ENCODE assay signal across 25 cellular contexts in genomic region chr17:1452836-1453235, GRCh38. TPM values are rescaled to one million over a fixed set of nuclear protein-coding genes. Genes with fewer than 3 reads are reported as not detected.
DNase-seq lines count a peak whose midpoint lies in the region; ATAC-seq and TF ChIP-seq lines count a peak whose summit lies in the region.
"Had no signal": no experiment of that assay in that cellular context is flagged by ENCODE, and none has a peak within 500 bp of the region (broad histone marks: within the 10 kb centered on the region; RNA-seq: fewer than 3 reads in every experiment).

No MANE protein-coding gene starts in this region.

- no peak for TF ChIP-seq RAD21 in IMR-90 (IDR thresholded peaks at IDR 0.05; ENCODE audit: low read length)

- dilution Hi-C loops in IMR-90 (cut with HindIII; ENCODE audit: low sequenced_read_pairs, unreplicated experiment), result no loop called here

- no CpG with 5 or more reads among the region's 5 CpGs for WGBS in IMR-90 (ENCODE audit: extremely low coverage in 2 of 2, insufficient read length in 1 of 2), 2 experiments
- WGBS in testis, 2 donors, result 39 to 51% methylated on average over 5 of the region's 5 CpGs
- 45 to 53% methylated on average over 5 of the region's 5 CpGs for WGBS in body of pancreas, 2 donors

- no peaks in the 10 kb centered on the region for H3K9me3 Mint-ChIP-seq in activated T-helper 17 cell treated with anti-CD3 and anti-CD28 coated beads, Interleukin-2, amount 50 U/mL, for 72 hours
- no peaks in the 10 kb centered on the region for H3K9me3 Mint-ChIP-seq in natural killer cell
- H3K9me3 Mint-ChIP-seq: activated CD8-positive, alpha-beta T cell treated with anti-CD3 and anti-CD28 coated beads for 36 hours; activated naive CD4-positive, alpha-beta T cell treated with anti-CD3 and anti-CD28 coated beads for 36 hours had no signal

- TF ChIP-seq POLR2A in IMR-90 (IDR thresholded peaks at IDR 0.05; ENCODE audit: low read depth, low read length) (no peak), testis (IDR thresholded peaks at IDR 0.05) (no peak), body of pancreas (IDR thresholded peaks at IDR 0.05) (no peak)

- POLR2A ChIA-PET in IMR-90 (lab: Charles Lee; ENCODE audit: unreplicated experiment), result interaction anchor here (1.0 kb wide), 1 partner anchor 91 kb away, joined by 3 read pairs; no protein-coding TSS in a partner anchor

- CTCF ChIA-PET in IMR-90 (lab: Yijun Ruan, JAX), result no interaction called here

- H2BK5ac ChIP-seq in IMR-90 (ENCODE audit: low read depth, low read length, poor library complexity, severe bottlenecking), result no peak overlapping the region

- BruUV-seq in IMR-90 (replicated peaks; lab: Mats Ljungman, UMichigan), result no TSS peak

- no peak overlapping the region for H2BK15ac ChIP-seq in IMR-90 (ENCODE audit: low read depth, low read length)

- no peak overlapping the region for H2BK20ac ChIP-seq in IMR-90 (ENCODE audit: low read depth, low read length)

- H3K4me3 Mint-ChIP-seq in activated T-helper 17 cell treated with anti-CD3 and anti-CD28 coated beads, Interleukin-2, amount 50 U/mL, for 72 hours, result peak overlapping the region; percentile 92
- no peak overlapping the region for H3K4me3 Mint-ChIP-seq in natural killer cell

- intact Hi-C loops in IMR-90 (cut with micrococcal nuclease) (no loop called here), natural killer cell (cut with micrococcal nuclease) (no loop called here), testis (cut with DNase I; ENCODE audit: low total_unique reads) (loop anchor here (10.0 kb wide), 1 partner anchor 48 kb away; the partner anchor contains the start of gene YWHAE), body of pancreas (cut with DNase I) (no loop called here)

- peaks cover 60% of the 10 kb centered on the region for H3K36me3 Mint-ChIP-seq in activated T-helper 17 cell treated with anti-CD3 and anti-CD28 coated beads, Interleukin-2, amount 50 U/mL, for 72 hours (ENCODE audit: low read depth)
- no peaks in the 10 kb centered on the region for H3K36me3 Mint-ChIP-seq in natural killer cell

- H3K56ac ChIP-seq in IMR-90 (ENCODE audit: extremely low read depth, insufficient read depth, low read length), result no peak overlapping the region

- in situ Hi-C loops in IMR-90 (cut with MboI; ENCODE audit: low sequenced_read_pairs), result no loop called here

- H3K27ac Mint-ChIP-seq in activated T-helper 17 cell treated with anti-CD3 and anti-CD28 coated beads, Interleukin-2, amount 50 U/mL, for 72 hours, result peak overlapping the region; percentile 65
- peak overlapping the region; percentile 9 to 27 for H3K27ac Mint-ChIP-seq in natural killer cell
- H3K27ac Mint-ChIP-seq: activated CD8-positive, alpha-beta T cell treated with anti-CD3 and anti-CD28 coated beads for 36 hours; activated naive CD4-positive, alpha-beta T cell treated with anti-CD3 and anti-CD28 coated beads for 36 hours had no signal

- H2AFZ ChIP-seq in IMR-90 (replicated peaks; ENCODE audit: low read length, poor library complexity), result no peak overlapping the region

- H3K4ac ChIP-seq in IMR-90 (ENCODE audit: low read depth, low read length), result no peak overlapping the region

- no peak overlapping the region for H3K18ac ChIP-seq in IMR-90 (ENCODE audit: low read depth, low read length)

- H3K23ac ChIP-seq in IMR-90 (ENCODE audit: low read depth, low read length), result peak overlapping the region; percentile 53; the same call in 1 of the 2 replicates

- ATAC-seq in IMR-90 (ENCODE audit: low read depth), result no peak
- no peak for ATAC-seq in activated T-helper 17 cell treated with anti-CD3 and anti-CD28 coated beads, Interleukin-2, amount 50 U/mL, for 72 hours (replicated peaks)
- ATAC-seq in natural killer cell, result no peak
- ATAC-seq in body of pancreas, result no peak
- ATAC-seq in HG03175 (IDR thresholded peaks at IDR 0.05; ENCODE audit: unreplicated experiment), result no peak
- ATAC-seq: activated CD8-positive, alpha-beta T cell treated with anti-CD3 and anti-CD28 coated beads for 36 hours; lower lobe of right lung; sciatic nerve; SK-N-SH treated with all-trans-retinoic acid at 6 μM for 48 hours had no signal

- H4K5ac ChIP-seq in IMR-90 (ENCODE audit: low read depth, low read length), result no peak overlapping the region

- H3K4me1 ChIP-seq in IMR-90 (ENCODE audit: control insufficient read depth, insufficient read depth, low read length) (peaks cover 7% of the 10 kb centered on the region), testis (peaks cover 30% of the 10 kb centered on the region), body of pancreas (peaks cover 46% of the 10 kb centered on the region)

- H3K9me1 ChIP-seq in IMR-90 (ENCODE audit: insufficient read depth, low read length), result peaks cover 27% of the 10 kb centered on the region

- H3K27ac ChIP-seq in IMR-90 (ENCODE audit: insufficient read depth, low read length) (no peak overlapping the region), testis (no peak overlapping the region), body of pancreas (peak overlapping the region in 1 of 4 donors; percentile 5)
- H3K27ac ChIP-seq: lower lobe of right lung had no signal

- H3K36me3 ChIP-seq in IMR-90 (ENCODE audit: control insufficient read depth, insufficient read depth, low read length) (peaks cover 10% of the 10 kb centered on the region), testis (ENCODE audit: low read depth, missing control alignments) (no peaks in the 10 kb centered on the region), body of pancreas (replicated peaks in 1 of 2; ENCODE audit: insufficient read depth in 1 of 2, low read depth in 2 of 2) (no peaks in the 10 kb centered on the region)
- H3K36me3 ChIP-seq: ascending aorta had no signal

- H3K9me3 ChIP-seq in IMR-90 (ENCODE audit: control insufficient read depth, insufficient read depth, low read length), result no peaks in the 10 kb centered on the region
- no peaks in the 10 kb centered on the region for H3K9me3 ChIP-seq in testis
- H3K9me3 ChIP-seq in body of pancreas, result no peaks in the 10 kb centered on the region
- H3K9me3 ChIP-seq: ascending aorta, lower lobe of right lung had no signal

- peaks cover 76% of the 10 kb centered on the region for H4K20me1 ChIP-seq in IMR-90 (ENCODE audit: insufficient read depth, low read length)

- peaks cover 30% of the 10 kb centered on the region for H3K4me1 Mint-ChIP-seq in activated T-helper 17 cell treated with anti-CD3 and anti-CD28 coated beads, Interleukin-2, amount 50 U/mL, for 72 hours
- H3K4me1 Mint-ChIP-seq in natural killer cell, result peaks cover 33 to 47% of the 10 kb centered on the region in 2 donors

- H3K27me3 ChIP-seq in IMR-90 (ENCODE audit: control insufficient read depth, insufficient read depth, low read length) (no peaks in the 10 kb centered on the region), testis (no peaks in the 10 kb centered on the region), body of pancreas (no peaks in the 10 kb centered on the region)
- H3K27me3 ChIP-seq: ascending aorta had no signal

- TF ChIP-seq CTCF in IMR-90 (conservative IDR thresholded peaks at IDR 0.05; ENCODE audit: low read depth, low read length) (no peak), natural killer cell (IDR thresholded peaks at IDR 0.05) (no peak), testis (IDR thresholded peaks at IDR 0.05) (no peak), body of pancreas (IDR thresholded peaks at IDR 0.05) (no peak)

- no peak overlapping the region for H4K8ac ChIP-seq in IMR-90 (ENCODE audit: low read depth in 2 of 2, low read length in 2 of 2)

- no peak overlapping the region for H3K4me2 ChIP-seq in IMR-90 (ENCODE audit: low read depth, low read length)

- H3K27me3 Mint-ChIP-seq in activated T-helper 17 cell treated with anti-CD3 and anti-CD28 coated beads, Interleukin-2, amount 50 U/mL, for 72 hours, result no peaks in the 10 kb centered on the region
- H3K27me3 Mint-ChIP-seq in natural killer cell (ENCODE audit: low read depth in 2 of 2), result peaks cover 5 to 6% of the 10 kb centered on the region in 2 donors

- H3K79me1 ChIP-seq in IMR-90 (ENCODE audit: low read depth in 1 of 2, low read length in 2 of 2), result peaks cover 0 to 52% of the 10 kb centered on the region in 2 experiments; a peak in 2 of 4 replicates

- H2AK9ac ChIP-seq in IMR-90 (replicated peaks; ENCODE audit: low read depth, low read length, poor library complexity), result no peak overlapping the region

- H3K4me3 ChIP-seq in IMR-90 (ENCODE audit: insufficient read depth, low read depth, low read length) (no peak overlapping the region), testis (no peak overlapping the region), body of pancreas (no peak overlapping the region)
- H3K4me3 ChIP-seq: ascending aorta, lower lobe of right lung had no signal

- no peak overlapping the region for H3K9ac ChIP-seq in IMR-90 (ENCODE audit: low read depth, low read length)

- no peak for DNase-seq in IMR-90
- no peak for DNase-seq in natural killer cell
- DNase-seq in testis, result peak; percentile 64
- no peak for DNase-seq in body of pancreas
- no peak for DNase-seq in SK-N-DZ (ENCODE audit: low spot score)
- DNase-seq: activated CD8-positive, alpha-beta T cell treated with anti-CD3 and anti-CD28 coated beads for 36 hours; activated naive CD4-positive, alpha-beta T cell treated with anti-CD3 and anti-CD28 coated beads for 36 hours; activated T-cell treated with anti-CD3 and anti-CD28 coated beads for 4 hours; cerebellar nuclear complex; DMS53; foreskin melanocyte; GF-D8; KBM-7; lower lobe of right lung; MV-4-11; NCI-H1694; NCI-H2171; NCI-H526; stimulated activated CD4-positive, alpha-beta T cell treated with anti-CD3 and anti-CD28 coated beads, Interleukin-15, amount 100 ng/mL, for 24 hours; T-helper 9 cell had no signal

- no peak overlapping the region for H2AK5ac ChIP-seq in IMR-90 (ENCODE audit: low read depth, low read length)

- H2BK120ac ChIP-seq in IMR-90 (ENCODE audit: low read depth, low read length), result no peak overlapping the region

- no peak overlapping the region for H4K91ac ChIP-seq in IMR-90 (ENCODE audit: insufficient read depth, low read depth, low read length)

- no peak overlapping the region for H3K14ac ChIP-seq in IMR-90 (replicated peaks; ENCODE audit: low read depth, low read length)

RNA-seq across cellular contexts. Expression of gene CRK, which starts 3.2 kb away (rescaled TPM):
- total RNA-seq in IMR-90 (2012; rRNA removed), result 100 and 123 TPM in 2 replicates
- polyA plus RNA-seq in IMR-90 (2012; rRNA removed), result 48.5 and 57.6 TPM in 2 replicates
- 21.4 and 31.0 TPM in 2 replicates for polyA plus RNA-seq in IMR-90 (2012; cell fraction: cytosol; rRNA removed)
- 8.5 and 27.3 TPM in 2 replicates for polyA plus RNA-seq in IMR-90 (2012; cell fraction: nucleus; rRNA removed; ENCODE audit: low replicate concordance)
- total RNA-seq in activated T-helper 17 cell treated with anti-CD3 and anti-CD28 coated beads, Interleukin-2, amount 50 U/mL, for 72 hours, result 10 to 100 TPM; 15.5 to 21.6 TPM
- total RNA-seq in natural killer cell, result 10 to 100 TPM; 15.9 to 19.6 (median 16.7) TPM
- total RNA-seq in testis, result 10 to 100 TPM; 68.4 to 79.1 TPM
- polyA plus RNA-seq in testis (ENCODE audit: insufficient read depth, low read depth, low replicate concordance), result 45.7 TPM
- 10 to 100 TPM; 27.7 to 35.5 TPM for total RNA-seq in body of pancreas
- polyA plus RNA-seq in SK-N-DZ (2014; cell fraction: cytosol; rRNA removed), result 63.1 and 68.9 TPM in 2 replicates
- polyA plus RNA-seq in SK-N-DZ (2014; cell fraction: nucleus; rRNA removed), result 13.0 and 14.7 TPM in 2 replicates

RNA-seq across cellular contexts. Expression of gene MYO1C, which starts 39.6 kb away (rescaled TPM):
- total RNA-seq in IMR-90 (2012; rRNA removed), result 174 and 196 TPM in 2 replicates
- 162 and 188 TPM in 2 replicates for polyA plus RNA-seq in IMR-90 (2012; rRNA removed)
- 98.5 and 136 TPM in 2 replicates for polyA plus RNA-seq in IMR-90 (2012; cell fraction: cytosol; rRNA removed)
- 327 and 394 TPM in 2 replicates for polyA plus RNA-seq in IMR-90 (2012; cell fraction: nucleus; rRNA removed; ENCODE audit: low replicate concordance)
- total RNA-seq in activated T-helper 17 cell treated with anti-CD3 and anti-CD28 coated beads, Interleukin-2, amount 50 U/mL, for 72 hours, result 10 to 100 TPM; 46.6 to 51.0 TPM
- 10 to 100 TPM in 2 of 3 donors, 1 to 10 TPM in 1; 4.0 to 39.6 (median 24.0) TPM for total RNA-seq in natural killer cell
- 10 to 100 TPM; 45.0 to 68.3 TPM for total RNA-seq in testis
- polyA plus RNA-seq in testis (ENCODE audit: insufficient read depth, low read depth, low replicate concordance), result 49.2 TPM
- total RNA-seq in body of pancreas, result 10 to 100 TPM; 77.3 to 94.6 TPM
- 12.5 and 14.0 TPM in 2 replicates for polyA plus RNA-seq in SK-N-DZ (2014; cell fraction: cytosol; rRNA removed)
- 17.3 and 17.7 TPM in 2 replicates for polyA plus RNA-seq in SK-N-DZ (2014; cell fraction: nucleus; rRNA removed)

RNA-seq across cellular contexts. Expression of gene YWHAE, which starts 52.8 kb away (rescaled TPM):
- total RNA-seq in IMR-90 (2012; rRNA removed) (358 and 964 TPM in 2 replicates), natural killer cell (100 to 1,000 TPM; 116 to 134 (median 132) TPM), testis (100 to 1,000 TPM; 678 to 749 TPM), body of pancreas (100 to 1,000 TPM; 301 to 378 TPM)
- polyA plus RNA-seq in IMR-90 (2012; rRNA removed) (774 and 817 TPM in 2 replicates), testis (ENCODE audit: insufficient read depth, low read depth, low replicate concordance) (649 TPM)
- 140 and 369 TPM in 2 replicates for polyA plus RNA-seq in IMR-90 (2012; cell fraction: cytosol; rRNA removed)
- 42.1 and 246 TPM in 2 replicates for polyA plus RNA-seq in IMR-90 (2012; cell fraction: nucleus; rRNA removed; ENCODE audit: low replicate concordance)
- 100 to 1,000 TPM; 247 to 515 TPM for total RNA-seq in activated T-helper 17 cell treated with anti-CD3 and anti-CD28 coated beads, Interleukin-2, amount 50 U/mL, for 72 hours
- polyA plus RNA-seq in SK-N-DZ (2014; cell fraction: cytosol; rRNA removed), result 655 and 809 TPM in 2 replicates
- 346 and 460 TPM in 2 replicates for polyA plus RNA-seq in SK-N-DZ (2014; cell fraction: nucleus; rRNA removed)
